Comparison of ENCODE assay signal across 8 cellular contexts in genomic region chr2:201258666-201258999, GRCh38. TPM values are rescaled to one million over a fixed set of nuclear protein-coding genes. Genes with fewer than 3 reads are reported as not detected.
DNase-seq lines count a peak whose midpoint lies in the region; ATAC-seq, FAIRE-seq and TF ChIP-seq lines count a peak whose summit lies in the region.

No MANE protein-coding gene starts in this region.

- peak; percentile 59 for DNase-seq in A673 (ENCODE audit: low spot score)
- no peak for DNase-seq in H9
- DNase-seq in T-helper 17 cell, result no peak
- DNase-seq in germinal center (ENCODE audit: low spot score), result peak; percentile 49
- no peak for DNase-seq in small intestine
- no peak for DNase-seq in GM19239 (ENCODE audit: insufficient read length, low spot score)
- DNase-seq in NCI-H2227 treated with DMSO at 0.1 percent for 48 hours (lab: John Stamatoyannopoulos, UW), result no peak

- H3K4me1 Mint-ChIP-seq in H9, result peaks cover 28% of the 10 kb centered on the region in 2 experiments
- peaks cover 60% of the 10 kb centered on the region for H3K4me1 Mint-ChIP-seq in T-helper 17 cell

- no peak overlapping the region for H2AFZ ChIP-seq in H9 (ENCODE audit: low read length)

- no TSS peak for BruUV-seq in A673 (replicated peaks; lab: Mats Ljungman, UMichigan)

- no peak overlapping the region for H3T11ph ChIP-seq in H9 (ENCODE audit: low read length)

- H3K27ac Mint-ChIP-seq in H9 (peak overlapping the region in 2 of 3 experiments; percentile 85 to 90; a peak in 5 of 7 replicates), T-helper 17 cell (peak overlapping the region; percentile 100)

- H3K4me3 ChIP-seq in A673 (ENCODE audit: low read depth, low read length, poor library complexity, severe bottlenecking), result peak overlapping the region; percentile 38
- peak overlapping the region; percentile 48 to 52 for H3K4me3 ChIP-seq in small intestine (ENCODE audit: low read depth in 1 of 2, low read length in 2 of 2)

- H3K9me3 ChIP-seq in A673 (ENCODE audit: low read depth, low read length, poor library complexity, severe bottlenecking) (no peaks in the 10 kb centered on the region), H9 (ENCODE audit: control insufficient read depth, low read depth, low read length) (no peaks in the 10 kb centered on the region), T-helper 17 cell (ENCODE audit: control insufficient read depth, low read length, poor library complexity, severe bottlenecking) (no peaks in the 10 kb centered on the region), small intestine (ENCODE audit: control insufficient read depth, low read depth) (no peaks in the 10 kb centered on the region)

- no peak overlapping the region for H3K56ac ChIP-seq in H9 (ENCODE audit: insufficient read length, low read depth, low read length)

- no peak overlapping the region for H3K4ac ChIP-seq in H9 (ENCODE audit: low read depth, low read length)

- H3K23ac ChIP-seq in H9 (ENCODE audit: insufficient read length, low read depth, low read length), result no peak overlapping the region

- H3K4me2 ChIP-seq in H9 (ENCODE audit: insufficient read depth, insufficient read length, low read length), result peak overlapping the region; percentile 55

- CTCF ChIA-PET in A673 (lab: Charles Lee), result no interaction called here

- no peaks in the 10 kb centered on the region for H3K79me1 ChIP-seq in H9 (ENCODE audit: insufficient read depth, low read depth, low read length, poor library complexity, severe bottlenecking)

- H3K4me1 ChIP-seq in A673 (ENCODE audit: insufficient read depth, low read length, poor library complexity, severe bottlenecking) (peaks cover 38% of the 10 kb centered on the region), H9 (ENCODE audit: insufficient read depth, low read length) (peaks cover 11% of the 10 kb centered on the region), small intestine (ENCODE audit: control insufficient read depth in 2 of 2, insufficient read depth in 1 of 2, low read depth in 1 of 2, low read length in 1 of 2) (peaks cover 7 to 9% of the 10 kb centered on the region in 2 donors)

- H3K23me2 ChIP-seq in H9 (ENCODE audit: insufficient read length, low read depth, low read length, poor library complexity, severe bottlenecking), result no peaks in the 10 kb centered on the region

- H3K4me3 Mint-ChIP-seq in H9 (peak overlapping the region; percentile 53 to 73), T-helper 17 cell (peak overlapping the region; percentile 99)

- H3K79me2 ChIP-seq in H9 (ENCODE audit: insufficient read depth, low read length), result no peaks in the 10 kb centered on the region

- no peak overlapping the region for H2BK5ac ChIP-seq in H9 (ENCODE audit: insufficient read length, low read length)

- no peak overlapping the region for H2BK120ac ChIP-seq in H9 (ENCODE audit: low read depth, low read length, poor library complexity, severe bottlenecking)

- H3K9ac ChIP-seq in H9 (ENCODE audit: extremely low read depth, insufficient read length, low read length), result no peak overlapping the region

- no peak overlapping the region for H2BK15ac ChIP-seq in H9 (ENCODE audit: low read depth, low read length)

- FAIRE-seq in small intestine (lab: Jason Lieb, UNC), result no peak
- no peak for FAIRE-seq in GM19239 (lab: Jason Lieb, UNC)

- H2BK20ac ChIP-seq in H9 (ENCODE audit: low read depth, low read length, poor library complexity, severe bottlenecking), result no peak overlapping the region

- WGBS in H9 (ENCODE audit: extremely low coverage, insufficient read length, low lambda C conversion rate), result no CpG with 5 or more reads among the region's 8 CpGs
- 0 to 1% (median 1%) methylated on average over 8 of the region's 8 CpGs for WGBS in small intestine, 3 donors

- no peak overlapping the region for H4K91ac ChIP-seq in H9 (ENCODE audit: insufficient read length, low read depth, low read length)

- ATAC-seq in T-helper 17 cell (no peak), GM18517 (IDR thresholded peaks at IDR 0.05; ENCODE audit: unreplicated experiment) (no peak)

- H3K27me3 Mint-ChIP-seq in H9 (ENCODE audit: low read depth) (no peaks in the 10 kb centered on the region; the same call in 1 of the 2 replicates), T-helper 17 cell (no peaks in the 10 kb centered on the region)

- H3K9me3 Mint-ChIP-seq in H9, result no peaks in the 10 kb centered on the region

- H2BK12ac ChIP-seq in H9 (ENCODE audit: insufficient read length, low read depth, low read length), result no peak overlapping the region

- intact Hi-C loops in A673 (cut with micrococcal nuclease; ENCODE audit: unreplicated experiment), result no loop called here

- peak overlapping the region; percentile 18 for H3K18ac ChIP-seq in H9 (ENCODE audit: insufficient read length, low read depth, low read length)

- no peak overlapping the region for H4K5ac ChIP-seq in H9 (ENCODE audit: insufficient read length, low read depth, low read length)

- H3K36me3 Mint-ChIP-seq in H9 (ENCODE audit: insufficient read depth in 1 of 3, low read depth in 3 of 3) (no peaks in the 10 kb centered on the region; a peak in 1 of 7 replicates), T-helper 17 cell (ENCODE audit: low read depth) (peaks cover 12% of the 10 kb centered on the region)

- H3K36me3 ChIP-seq in A673 (ENCODE audit: insufficient read depth, low read length, poor library complexity, severe bottlenecking) (no peaks in the 10 kb centered on the region), small intestine (ENCODE audit: control insufficient read depth in 2 of 2, insufficient read depth in 2 of 2, low read length in 2 of 2) (no peaks in the 10 kb centered on the region)

- H4K8ac ChIP-seq in H9 (replicated peaks; ENCODE audit: insufficient read length, low read depth, low read length), result no peak overlapping the region

- no peaks in the 10 kb centered on the region for H3K27me3 ChIP-seq in A673 (replicated peaks; ENCODE audit: insufficient read depth, low read depth, low read length, poor library complexity)
- no peaks in the 10 kb centered on the region for H3K27me3 ChIP-seq in H9 (ENCODE audit: insufficient read depth, low read length)
- H3K27me3 ChIP-seq in small intestine (ENCODE audit: control insufficient read depth in 2 of 2, insufficient read depth in 2 of 2, low read length in 2 of 2), result no peaks in the 10 kb centered on the region

- TF ChIP-seq CTCF in A673 (conservative IDR thresholded peaks at IDR 0.05; ENCODE audit: low read depth, low read length) (no peak; the same call in 1 of the 2 replicates), H9 (conservative IDR thresholded peaks at IDR 0.05) (no peak)

- H3K14ac ChIP-seq in H9 (ENCODE audit: insufficient read depth, low read length), result 0 out of 2 replicates have a peak overlapping the region, but pooled peaks have one; percentile 90

- peak overlapping the region; percentile 80 for H3K27ac ChIP-seq in A673 (ENCODE audit: low read depth, low read length, poor library complexity, severe bottlenecking)
- no peak overlapping the region for H3K27ac ChIP-seq in H9 (ENCODE audit: insufficient read length, low read depth, low read length)
- H3K27ac ChIP-seq in small intestine (ENCODE audit: low read depth in 1 of 2, low read length in 1 of 2), result peak overlapping the region; percentile 65 to 96

- POLR2A ChIA-PET in A673 (lab: Charles Lee; ENCODE audit: low non-redundant PET), result no interaction called here

- no peak overlapping the region for H2AK5ac ChIP-seq in H9 (ENCODE audit: insufficient read length, low read length)

- H4K20me1 ChIP-seq in H9 (ENCODE audit: control insufficient read depth, insufficient read depth, insufficient read length), result no peaks in the 10 kb centered on the region

RNA-seq across cellular contexts. Expression of gene CASP8, which starts 1.7 kb away (rescaled TPM):
- total RNA-seq in A673 (2021) (17.9 and 28.4 TPM in 2 replicates), H9 (2021) (7.8 and 10.0 TPM in 2 replicates), T-helper 17 cell (100 to 1,000 TPM; 191 to 201 TPM)
- 10 to 100 TPM; 14.1 to 24.4 (median 16.2) TPM for polyA plus RNA-seq in small intestine

Comparison
In these comparisons a context has a peak if more than half of its experiments do, and no peak if none do; other contexts are left out.
1. DNase-seq: peak in A673 (single experiment) and germinal center (single experiment); none in H9 (single experiment), T-helper 17 cell (0 of 3), small intestine (single experiment), GM19239 (single experiment) and NCI-H2227 treated with DMSO at 0.1 percent for 48 hours (single experiment).